ENCODE assay signal across 16 cellular contexts in the genomic region with DNA sequence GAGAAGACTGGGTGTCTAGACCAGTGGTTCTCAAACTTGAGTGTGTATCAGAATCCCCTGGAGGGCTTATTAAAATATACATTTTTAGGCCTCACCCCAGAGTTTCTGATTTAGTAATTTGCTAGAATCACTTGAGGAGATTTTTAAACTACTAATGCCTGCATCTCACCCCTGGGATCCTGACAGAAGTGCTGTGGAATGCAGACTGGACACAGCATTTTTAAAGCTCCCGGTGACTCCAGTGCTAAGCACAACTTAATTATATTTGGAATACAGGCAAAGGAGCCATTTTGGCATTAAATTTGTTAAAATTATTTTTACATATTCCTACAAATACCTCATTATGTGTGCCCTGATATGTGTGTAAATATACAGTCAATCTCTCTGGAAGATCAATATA. TPM values are rescaled to one million over a fixed set of nuclear protein-coding genes. Genes with fewer than 3 reads are reported as not detected.
"Had no signal": no experiment of that assay in that cellular context is flagged by ENCODE, and none has a peak within 500 bp of the region (broad histone marks: within the 10 kb centered on the region; RNA-seq: fewer than 3 reads in every experiment).

No MANE protein-coding gene starts in this region.

- ATAC-seq: activated CD8-positive, alpha-beta memory T cell treated with anti-CD3 and anti-CD28 coated beads, Interleukin-2, amount 10 ng/mL, durations not matched to agents 7 days and 5 days; activated naive CD8-positive, alpha-beta T cell treated with anti-CD3 and anti-CD28 coated beads, Interleukin-2, amount 50 U/mL, for 24 hours; esophagus mucosa; psoas muscle; right lobe of liver had no signal

- DNase-seq: activated CD4-positive, alpha-beta memory T cell treated with anti-CD3 and anti-CD28 coated beads for 36 hours; activated CD8-positive, alpha-beta memory T cell treated with anti-CD3 and anti-CD28 coated beads, Interleukin-2, amount 10 ng/mL, durations not matched to agents 7 days and 5 days; activated naive CD4-positive, alpha-beta T cell treated with anti-CD3 and anti-CD28 coated beads for 36 hours; activated naive CD8-positive, alpha-beta T cell treated with anti-CD3 and anti-CD28 coated beads, Interleukin-2, amount 50 U/mL, for 24 hours; activated T-cell treated with anti-CD3 and anti-CD28 coated beads, Interleukin-2, amount 50 U/mL, for 1 hour; head of caudate nucleus; psoas muscle; right lobe of liver; stimulated activated CD4-positive, alpha-beta T cell treated with anti-CD3 and anti-CD28 coated beads, Interleukin-1b, Interleukin-23, amount 100 ng/mL, for 48 hours; stomach had no signal

- H3K27me3 ChIP-seq: right lobe of liver, stomach had no signal

- H3K4me1 Mint-ChIP-seq: activated CD8-positive, alpha-beta memory T cell treated with anti-CD3 and anti-CD28 coated beads, Interleukin-2, amount 10 ng/mL, durations not matched to agents 7 days and 5 days; activated naive CD8-positive, alpha-beta T cell treated with anti-CD3 and anti-CD28 coated beads, Interleukin-2, amount 50 U/mL, for 24 hours had no signal

- H3K36me3 Mint-ChIP-seq: activated CD4-positive, alpha-beta memory T cell treated with anti-CD3 and anti-CD28 coated beads for 36 hours; activated CD8-positive, alpha-beta memory T cell treated with anti-CD3 and anti-CD28 coated beads, Interleukin-2, amount 10 ng/mL, durations not matched to agents 7 days and 5 days had no signal

- H3K9me3 ChIP-seq: psoas muscle, right lobe of liver, stomach, thoracic aorta had no signal

- H3K9me3 Mint-ChIP-seq: activated CD4-positive, alpha-beta memory T cell treated with anti-CD3 and anti-CD28 coated beads for 36 hours; activated naive CD4-positive, alpha-beta T cell treated with anti-CD3 and anti-CD28 coated beads for 36 hours; activated naive CD8-positive, alpha-beta T cell treated with anti-CD3 and anti-CD28 coated beads, Interleukin-2, amount 50 U/mL, for 24 hours; activated T-helper 2 cell treated with anti-CD3 and anti-CD28 coated beads, Interferon-gamma antibody, Interleukin-2, Interleukin-4, amounts not matched to agents 10 μg/mL and 5 μg/mL and 100 μg/mL, durations not matched to agents 14 hours and 24 hours and 36 hours had no signal

- H3K4me3 Mint-ChIP-seq: activated CD4-positive, alpha-beta memory T cell treated with anti-CD3 and anti-CD28 coated beads for 36 hours; activated CD8-positive, alpha-beta memory T cell treated with anti-CD3 and anti-CD28 coated beads, Interleukin-2, amount 10 ng/mL, durations not matched to agents 7 days and 5 days; activated naive CD4-positive, alpha-beta T cell treated with anti-CD3 and anti-CD28 coated beads for 36 hours; activated naive CD8-positive, alpha-beta T cell treated with anti-CD3 and anti-CD28 coated beads, Interleukin-2, amount 50 U/mL, for 24 hours had no signal

- H3K27ac Mint-ChIP-seq: activated CD4-positive, alpha-beta memory T cell treated with anti-CD3 and anti-CD28 coated beads for 36 hours; activated CD8-positive, alpha-beta memory T cell treated with anti-CD3 and anti-CD28 coated beads, Interleukin-2, amount 10 ng/mL, durations not matched to agents 7 days and 5 days; activated naive CD4-positive, alpha-beta T cell treated with anti-CD3 and anti-CD28 coated beads for 36 hours; activated naive CD8-positive, alpha-beta T cell treated with anti-CD3 and anti-CD28 coated beads, Interleukin-2, amount 50 U/mL, for 24 hours; activated T-helper 2 cell treated with anti-CD3 and anti-CD28 coated beads, Interferon-gamma antibody, Interleukin-2, Interleukin-4, amounts not matched to agents 10 μg/mL and 5 μg/mL and 100 μg/mL, durations not matched to agents 14 hours and 24 hours and 36 hours had no signal

- H3K4me1 ChIP-seq: psoas muscle, right lobe of liver, stomach had no signal

- H3K27ac ChIP-seq: psoas muscle, right lobe of liver, stomach, thoracic aorta, VCaP had no signal

- H3K27me3 Mint-ChIP-seq: activated CD4-positive, alpha-beta memory T cell treated with anti-CD3 and anti-CD28 coated beads for 36 hours; activated CD8-positive, alpha-beta memory T cell treated with anti-CD3 and anti-CD28 coated beads, Interleukin-2, amount 10 ng/mL, durations not matched to agents 7 days and 5 days; activated naive CD8-positive, alpha-beta T cell treated with anti-CD3 and anti-CD28 coated beads, Interleukin-2, amount 50 U/mL, for 24 hours had no signal

- H3K4me3 ChIP-seq: psoas muscle, right lobe of liver, stomach, thoracic aorta had no signal

- H3K36me3 ChIP-seq: right lobe of liver, stomach, thoracic aorta had no signal

RNA-seq across cellular contexts. Expression of gene COL6A6, which starts 26.7 kb away (rescaled TPM):
- total RNA-seq: activated CD4-positive, alpha-beta memory T cell treated with anti-CD3 and anti-CD28 coated beads for 36 hours; activated CD8-positive, alpha-beta memory T cell treated with anti-CD3 and anti-CD28 coated beads, Interleukin-2, amount 10 ng/mL, durations not matched to agents 7 days and 5 days; activated naive CD4-positive, alpha-beta T cell treated with anti-CD3 and anti-CD28 coated beads for 36 hours; activated T-helper 2 cell treated with anti-CD3 and anti-CD28 coated beads, Interferon-gamma antibody, Interleukin-2, Interleukin-4, amounts not matched to agents 10 μg/mL and 5 μg/mL and 100 μg/mL, durations not matched to agents 14 hours and 24 hours and 36 hours; T-helper 1 cell treated with Interleukin-12 subunit alpha and Interleukin-12 subunit beta and Interleukin-4 antibody, amounts not matched to agents 30 ng/mL and 1 ng/mL, for 36 hours had no signal
- polyA plus RNA-seq: neural cell, stomach had no signal
